Comparison of ENCODE assay signal across 7 cellular contexts in genomic region chr7:114279901-114280300, GRCh38.
"Had no signal": no experiment of that assay in that cellular context is flagged by ENCODE, and none has a peak within 500 bp of the region (broad histone marks: within the 10 kb centered on the region; RNA-seq: fewer than 3 reads in every experiment).

No MANE protein-coding gene starts in this region.

- ATAC-seq: GM12878 had no signal

- DNase-seq: GDM1, GF-D8 had no signal

- FAIRE-seq: GM12878, GM12891, GM12892, GM18507, GM19239 had no signal

- H3K4me3 ChIP-seq: GM12878 had no signal
